ENCODE assay signal across 19 cellular contexts in genomic region chr4:88928852-88929251, GRCh38.
"Had no signal": no experiment of that assay in that cellular context is flagged by ENCODE, and none has a peak within 500 bp of the region (broad histone marks: within the 10 kb centered on the region; RNA-seq: fewer than 3 reads in every experiment).

No MANE protein-coding gene starts in this region.

- ATAC-seq: activated CD4-positive, alpha-beta T cell treated with anti-CD3 and anti-CD28 coated beads for 36 hours; left cardiac atrium; naive thymus-derived CD8-positive, alpha-beta T cell; pancreas; right lobe of liver; stimulated activated naive CD8-positive, alpha-beta T cell treated with anti-CD3 and anti-CD28 coated beads, Interleukin-15, amount 100 ng/mL, for 72 hours; WTC11 had no signal

- FAIRE-seq: pancreas, TTC549 had no signal

- H3K36me3 ChIP-seq: pancreas, right lobe of liver, suprapubic skin had no signal

- H3K79me2 ChIP-seq: hepatocyte had no signal

- H3K9me3 ChIP-seq: pancreas, right lobe of liver, suprapubic skin had no signal

- H3K4me2 ChIP-seq: hepatocyte, smooth muscle cell had no signal

- DNase-seq: activated CD4-positive, alpha-beta memory T cell treated with anti-CD3 and anti-CD28 coated beads for 36 hours; activated CD4-positive, alpha-beta T cell treated with anti-CD3 and anti-CD28 coated beads for 36 hours; activated naive CD4-positive, alpha-beta T cell; activated T-cell treated with anti-CD3 and anti-CD28 coated beads for 4 hours; dermis blood vessel endothelial cell; foreskin fibroblast; left cardiac atrium; mesendoderm; naive thymus-derived CD8-positive, alpha-beta T cell; pancreas; right lobe of liver; stimulated activated CD4-positive, alpha-beta T cell treated with anti-CD3 and anti-CD28 coated beads, Interleukin-4, amount 100 ng/mL, for 1 hour; stimulated activated naive CD8-positive, alpha-beta T cell treated with anti-CD3 and anti-CD28 coated beads, Interleukin-15, amount 100 ng/mL, for 72 hours had no signal

- H2AFZ ChIP-seq: hepatocyte had no signal

- H3K4me3 ChIP-seq: hepatocyte, pancreas, right lobe of liver, smooth muscle cell, suprapubic skin had no signal

- H3K27ac ChIP-seq: epithelial cell of prostate, hepatocyte, pancreas, right lobe of liver, suprapubic skin had no signal

- H3K4me1 ChIP-seq: pancreas, right lobe of liver, suprapubic skin had no signal

- H3K27me3 ChIP-seq: hepatocyte, pancreas, right lobe of liver, suprapubic skin had no signal
